In genomic region chrX:82412851-82413250, GRCh38 we compare ENCODE assay signal across 16 cellular contexts.
DNase-seq lines count a peak whose midpoint lies in the region; FAIRE-seq and TF ChIP-seq lines count a peak whose summit lies in the region.
"Had no signal": no experiment of that assay in that cellular context is flagged by ENCODE, and none has a peak within 500 bp of the region (broad histone marks: within the 10 kb centered on the region; RNA-seq: fewer than 3 reads in every experiment).

No MANE protein-coding gene starts in this region.

- 63 to 79% methylated on average over 2 of the region's 2 CpGs for WGBS in sigmoid colon, 2 donors

- H3K4me1 Mint-ChIP-seq in MCF 10A (ENCODE audit: insufficient read depth, unreplicated experiment), result no peaks in the 10 kb centered on the region
- H3K4me1 Mint-ChIP-seq: CD14-positive monocyte had no signal

- H3K4me1 ChIP-seq in breast epithelium (no peaks in the 10 kb centered on the region), sigmoid colon (no peaks in the 10 kb centered on the region)
- H3K4me1 ChIP-seq: Caco-2, SJCRH30 had no signal

- no peak overlapping the region for H3K4me3 ChIP-seq in breast epithelium
- no peak overlapping the region for H3K4me3 ChIP-seq in sigmoid colon
- H3K4me3 ChIP-seq: SJCRH30 had no signal

- POLR2A ChIA-PET in MCF 10A (lab: Yijun Ruan, JAX), result no interaction called here

- H3K27me3 ChIP-seq in breast epithelium, result peaks cover 0 to 19% of the 10 kb centered on the region in 2 donors
- H3K27me3 ChIP-seq in sigmoid colon, result no peaks in the 10 kb centered on the region
- H3K27me3 ChIP-seq: SJCRH30 had no signal

- no peak overlapping the region for H3K27ac Mint-ChIP-seq in MCF 10A (ENCODE audit: low read depth, unreplicated experiment)
- H3K27ac Mint-ChIP-seq: CD14-positive monocyte had no signal

- TF ChIP-seq CTCF in MCF 10A (IDR thresholded peaks at IDR 0.05; ENCODE audit: unreplicated experiment) (no peak), breast epithelium (IDR thresholded peaks at IDR 0.05) (no peak), sigmoid colon (IDR thresholded peaks at IDR 0.05) (no peak)

- FAIRE-seq in urothelium cell line (lab: Jason Lieb, UNC), result no peak
- FAIRE-seq: A204.1 had no signal

- no peak overlapping the region for H3K27ac ChIP-seq in breast epithelium
- H3K27ac ChIP-seq in sigmoid colon, result no peak overlapping the region
- H3K27ac ChIP-seq: RWPE1, SJCRH30 had no signal

- TF ChIP-seq POLR2A in breast epithelium (IDR thresholded peaks at IDR 0.05) (no peak), sigmoid colon (IDR thresholded peaks at IDR 0.05) (no peak)

- no peaks in the 10 kb centered on the region for H3K36me3 Mint-ChIP-seq in MCF 10A (ENCODE audit: insufficient read depth, unreplicated experiment)
- H3K36me3 Mint-ChIP-seq: CD14-positive monocyte had no signal

- no peak for TF ChIP-seq EP300 in sigmoid colon (IDR thresholded peaks at IDR 0.05)

- no TSS peak for BruUV-seq in MCF 10A (replicated peaks; lab: Mats Ljungman, UMichigan)

- CTCF ChIA-PET in MCF 10A (lab: Yijun Ruan, JAX), result no interaction called here

- H3K9me3 ChIP-seq in breast epithelium, result no peaks in the 10 kb centered on the region
- H3K9me3 ChIP-seq in sigmoid colon, result no peaks in the 10 kb centered on the region
- H3K9me3 ChIP-seq: Caco-2, SJCRH30 had no signal

- no peak overlapping the region for H3K4me3 Mint-ChIP-seq in MCF 10A (ENCODE audit: unreplicated experiment)
- H3K4me3 Mint-ChIP-seq: CD14-positive monocyte had no signal

- H3K9me3 Mint-ChIP-seq in MCF 10A (ENCODE audit: unreplicated experiment), result peaks cover 13% of the 10 kb centered on the region

- no peaks in the 10 kb centered on the region for H3K27me3 Mint-ChIP-seq in MCF 10A (ENCODE audit: insufficient read depth, unreplicated experiment)

- no peaks in the 10 kb centered on the region for H3K36me3 ChIP-seq in breast epithelium
- H3K36me3 ChIP-seq in sigmoid colon, result no peaks in the 10 kb centered on the region
- H3K36me3 ChIP-seq: SJCRH30 had no signal

- DNase-seq in MCF 10A (ENCODE audit: unreplicated experiment), result peak; percentile 54
- no peak for DNase-seq in breast epithelium (ENCODE audit: low spot score in 2 of 2)
- DNase-seq in SK-MEL-5 (ENCODE audit: low read depth, low spot score), result peak; percentile 74
- peak; percentile 1 for DNase-seq in glomerular visceral epithelial cell (ENCODE audit: extremely low spot score)
- peak; percentile 9 for DNase-seq in urothelium cell line (ENCODE audit: low spot score)
- DNase-seq in A172 (ENCODE audit: low spot score), result no peak
- no peak for DNase-seq in sigmoid colon
- no peak for DNase-seq in 8988T
- DNase-seq: Caco-2, NCI-H1048, NCI-H146, NCI-H446 had no signal

- intact Hi-C loops in MCF 10A (cut with micrococcal nuclease), result no loop called here
- intact Hi-C loops in breast epithelium (cut with DNase I; ENCODE audit: low total_unique reads), result no loop called here
- intact Hi-C loops in sigmoid colon (cut with DNase I), result no loop called here

- in situ Hi-C loops in SK-MEL-5 (cut with HindIII; ENCODE audit: low pct_unique_long_range_greater_than_20kb, low sequenced_read_pairs), result no loop called here

Comparison
In these comparisons a context has a peak if more than half of its experiments do, and no peak if none do; other contexts are left out.
1. DNase-seq: peak in MCF 10A (single experiment), SK-MEL-5 (single experiment), glomerular visceral epithelial cell (single experiment) and urothelium cell line (single experiment); none in breast epithelium (0 of 2), A172 (single experiment), sigmoid colon (single experiment) and 8988T (single experiment).